1 cellular context compared by ENCODE assay signal in genomic region chr20:35215066-35215956, GRCh38.
TF ChIP-seq lines count a peak whose summit lies in the region.

No MANE protein-coding gene starts in this region.

TF ChIP-seq in IMR-90, 13 proteins besides CTCF, POLR2A, EP300 and RAD21 (continued from another document):
- TF ChIP-seq NFE2L2 (IDR thresholded peaks at IDR 0.05; ENCODE audit: low read depth, low read length), result no peak
